8 cellular contexts compared by ENCODE assay signal in the genomic region with DNA sequence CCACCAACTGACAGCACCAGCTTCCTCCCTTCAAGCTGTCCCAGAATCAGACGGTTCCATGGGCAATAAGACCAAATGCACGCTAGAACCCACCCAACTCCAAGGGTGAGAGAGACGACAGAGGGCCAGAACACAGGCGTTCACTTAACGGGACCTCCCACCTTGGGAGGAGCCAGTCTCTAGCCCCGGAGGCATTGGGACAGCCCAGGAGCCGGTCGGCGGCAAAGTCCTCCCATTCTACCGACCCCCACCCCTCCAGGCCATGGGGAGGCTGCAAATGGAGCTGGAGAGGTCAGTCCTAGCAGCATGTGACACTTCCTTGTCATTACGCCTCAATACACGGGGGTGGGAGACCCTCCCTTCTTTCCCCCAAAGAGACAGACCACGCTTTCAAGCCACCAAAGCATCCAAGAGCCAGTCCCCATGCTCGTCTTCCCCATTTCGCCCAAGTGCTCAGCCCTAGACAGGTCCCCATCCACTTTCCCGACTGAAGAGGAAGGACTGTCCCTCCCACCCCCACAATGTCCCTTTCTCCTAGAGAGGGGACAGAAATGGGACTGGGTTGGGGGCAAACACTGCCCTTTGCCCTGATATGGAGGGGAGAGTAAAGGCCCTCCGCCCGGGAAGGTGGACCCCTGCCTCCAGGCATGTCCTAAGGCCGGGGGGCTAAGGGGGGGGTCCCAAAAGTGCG. TPM values are rescaled to one million over a fixed set of nuclear protein-coding genes. Genes with fewer than 3 reads are reported as not detected.
DNase-seq lines count a peak whose midpoint lies in the region; ATAC-seq and TF ChIP-seq lines count a peak whose summit lies in the region.

No MANE protein-coding gene starts in this region.

- peaks cover 35% of the 10 kb centered on the region for H3K36me3 ChIP-seq in CD4-positive, CD25-positive, alpha-beta regulatory T cell (ENCODE audit: control insufficient read depth, insufficient read depth, low read length)
- H3K36me3 ChIP-seq in esophagus (ENCODE audit: control insufficient read depth in 2 of 2, insufficient read depth in 2 of 2, low read length in 1 of 2), result peaks cover 15 to 29% of the 10 kb centered on the region in 2 donors
- H3K36me3 ChIP-seq in vagina, result peaks cover 0 to 29% of the 10 kb centered on the region in 2 donors

- H3K36me3 Mint-ChIP-seq in CD4-positive, CD25-positive, alpha-beta regulatory T cell, result peaks cover 13% of the 10 kb centered on the region
- peaks cover 24% of the 10 kb centered on the region for H3K36me3 Mint-ChIP-seq in activated CD4-positive, alpha-beta T cell treated with anti-CD3 and anti-CD28 coated beads, Interleukin-2, amount 10 ng/mL, durations not matched to agents 7 days and 5 days (ENCODE audit: low read depth)
- no peaks in the 10 kb centered on the region for H3K36me3 Mint-ChIP-seq in natural killer cell treated with Interleukin-12 subunit alpha and Interleukin-12 subunit beta and Interleukin-15 and Interleukin-18, amount 100 ng/mL, for 72 hours

- H3K4me1 Mint-ChIP-seq in CD4-positive, CD25-positive, alpha-beta regulatory T cell, result peaks cover 0 to 43% (median 22%) of the 10 kb centered on the region in 4 donors
- peaks cover 32% of the 10 kb centered on the region for H3K4me1 Mint-ChIP-seq in activated CD4-positive, alpha-beta T cell treated with anti-CD3 and anti-CD28 coated beads, Interleukin-2, amount 10 ng/mL, durations not matched to agents 7 days and 5 days
- peaks cover 29 to 30% of the 10 kb centered on the region in 2 donors for H3K4me1 Mint-ChIP-seq in natural killer cell treated with Interleukin-12 subunit alpha and Interleukin-12 subunit beta and Interleukin-15 and Interleukin-18, amount 100 ng/mL, for 72 hours (ENCODE audit: low read depth in 2 of 2)

- POLR2A ChIA-PET in activated CD4-positive, alpha-beta T cell treated with anti-CD3 and anti-CD28 coated beads, Interleukin-2, amount 10 ng/mL, durations not matched to agents 7 days and 5 days (lab: Charles Lee), result interaction anchor here (0.6 kb wide), 1 partner anchor 15 kb away, joined by 4 read pairs; no protein-coding TSS in a partner anchor

- H3K9me3 Mint-ChIP-seq in CD4-positive, CD25-positive, alpha-beta regulatory T cell, result no peaks in the 10 kb centered on the region
- H3K9me3 Mint-ChIP-seq in activated CD4-positive, alpha-beta T cell treated with anti-CD3 and anti-CD28 coated beads, Interleukin-2, amount 10 ng/mL, durations not matched to agents 7 days and 5 days, result no peaks in the 10 kb centered on the region
- H3K9me3 Mint-ChIP-seq in natural killer cell treated with Interleukin-12 subunit alpha and Interleukin-12 subunit beta and Interleukin-15 and Interleukin-18, amount 100 ng/mL, for 72 hours, result no peaks in the 10 kb centered on the region

- CTCF ChIA-PET in activated CD4-positive, alpha-beta T cell treated with anti-CD3 and anti-CD28 coated beads, Interleukin-2, amount 10 ng/mL, durations not matched to agents 7 days and 5 days (lab: Charles Lee), result interaction anchor here (0.6 to 1.0 kb wide), 2 partner anchors 84 to 440 kb away, joined by 4 read pairs; no protein-coding TSS in a partner anchor

- H3K4me3 ChIP-seq in CD4-positive, CD25-positive, alpha-beta regulatory T cell (ENCODE audit: low read depth, low read length), result peak overlapping the region; percentile 75
- H3K4me3 ChIP-seq in esophagus (ENCODE audit: low read depth in 1 of 2, low read length in 2 of 2), result peak overlapping the region; percentile 74 to 95
- H3K4me3 ChIP-seq in vagina, result peak overlapping the region; percentile 76 to 80

- H3K27ac Mint-ChIP-seq in CD4-positive, CD25-positive, alpha-beta regulatory T cell, result peak overlapping the region; percentile 12 to 88 (median 86)
- peak overlapping the region; percentile 86 for H3K27ac Mint-ChIP-seq in activated CD4-positive, alpha-beta T cell treated with anti-CD3 and anti-CD28 coated beads, Interleukin-2, amount 10 ng/mL, durations not matched to agents 7 days and 5 days
- H3K27ac Mint-ChIP-seq in natural killer cell treated with Interleukin-12 subunit alpha and Interleukin-12 subunit beta and Interleukin-15 and Interleukin-18, amount 100 ng/mL, for 72 hours, result peak overlapping the region; percentile 55 to 86

- H3K27ac ChIP-seq in CD4-positive, CD25-positive, alpha-beta regulatory T cell (ENCODE audit: insufficient read depth, low read length, poor library complexity, severe bottlenecking), result peak overlapping the region; percentile 66
- H3K27ac ChIP-seq in esophagus (ENCODE audit: low read depth in 2 of 2, low read length in 1 of 2) (peak overlapping the region; percentile 67 to 79), vagina (peak overlapping the region; percentile 75)

- no peaks in the 10 kb centered on the region for H3K27me3 ChIP-seq in CD4-positive, CD25-positive, alpha-beta regulatory T cell (ENCODE audit: control insufficient read depth, insufficient read depth, low read length)
- H3K27me3 ChIP-seq in esophagus (ENCODE audit: control insufficient read depth in 1 of 2, insufficient read depth in 2 of 2, low read length in 2 of 2) (no peaks in the 10 kb centered on the region), vagina (no peaks in the 10 kb centered on the region)

- H3K9me3 ChIP-seq in CD4-positive, CD25-positive, alpha-beta regulatory T cell (ENCODE audit: control insufficient read depth in 2 of 2, low read length in 2 of 2), result no peaks in the 10 kb centered on the region
- H3K9me3 ChIP-seq in esophagus (ENCODE audit: control insufficient read depth in 2 of 2, insufficient read depth in 1 of 2, low read depth in 1 of 2, low read length in 1 of 2) (no peaks in the 10 kb centered on the region), vagina (no peaks in the 10 kb centered on the region)

- intact Hi-C loops in vagina (cut with DNase I), result loop anchor here (5.0 kb wide), 1 partner anchor 314 kb away; a partner anchor contains a TSS

- WGBS in esophagus, 2 donors, result 1% methylated on average over 19 to 20 of the region's 20 CpGs

- no peak for ATAC-seq in CD4-positive, CD25-positive, alpha-beta regulatory T cell (ENCODE audit: low read depth in 2 of 2)
- no peak for ATAC-seq in natural killer cell treated with Interleukin-12 subunit alpha and Interleukin-12 subunit beta and Interleukin-15 and Interleukin-18, amount 100 ng/mL, for 72 hours
- no peak for ATAC-seq in HG03521 (IDR thresholded peaks at IDR 0.05; ENCODE audit: unreplicated experiment)

- peaks cover 33% of the 10 kb centered on the region for H3K4me1 ChIP-seq in CD4-positive, CD25-positive, alpha-beta regulatory T cell (ENCODE audit: control insufficient read depth, insufficient read depth, low read length, poor library complexity, severe bottlenecking)
- H3K4me1 ChIP-seq in esophagus (ENCODE audit: control insufficient read depth in 2 of 2, insufficient read depth in 2 of 2, low read length in 1 of 2), result peaks cover 0 to 10% of the 10 kb centered on the region in 2 donors
- peaks cover 38% of the 10 kb centered on the region for H3K4me1 ChIP-seq in vagina

- no peak for TF ChIP-seq POLR2A in vagina (IDR thresholded peaks at IDR 0.05)

- no peak for TF ChIP-seq CTCF in vagina (IDR thresholded peaks at IDR 0.05)

- peak in 1 of 3 donors; percentile 45 for DNase-seq in CD4-positive, CD25-positive, alpha-beta regulatory T cell
- DNase-seq in HS-5 (ENCODE audit: low read depth), result peak; percentile 8
- peak; percentile 47 for DNase-seq in activated CD4-positive, alpha-beta T cell treated with anti-CD3 and anti-CD28 coated beads, Interleukin-2, amount 10 ng/mL, durations not matched to agents 7 days and 5 days
- no peak for DNase-seq in natural killer cell treated with Interleukin-12 subunit alpha and Interleukin-12 subunit beta and Interleukin-15 and Interleukin-18, amount 100 ng/mL, for 72 hours (ENCODE audit: low spot score)
- no peak for DNase-seq in vagina (ENCODE audit: extremely low spot score in 2 of 2)
- no peak for DNase-seq in NCI-H1436 (lab: John Stamatoyannopoulos, UW)

- peak overlapping the region; percentile 88 to 91 (median 89) for H3K4me3 Mint-ChIP-seq in CD4-positive, CD25-positive, alpha-beta regulatory T cell
- peak overlapping the region; percentile 87 for H3K4me3 Mint-ChIP-seq in activated CD4-positive, alpha-beta T cell treated with anti-CD3 and anti-CD28 coated beads, Interleukin-2, amount 10 ng/mL, durations not matched to agents 7 days and 5 days
- peak overlapping the region; percentile 93 for H3K4me3 Mint-ChIP-seq in natural killer cell treated with Interleukin-12 subunit alpha and Interleukin-12 subunit beta and Interleukin-15 and Interleukin-18, amount 100 ng/mL, for 72 hours

- H3K27me3 Mint-ChIP-seq in CD4-positive, CD25-positive, alpha-beta regulatory T cell, result no peaks in the 10 kb centered on the region
- H3K27me3 Mint-ChIP-seq in activated CD4-positive, alpha-beta T cell treated with anti-CD3 and anti-CD28 coated beads, Interleukin-2, amount 10 ng/mL, durations not matched to agents 7 days and 5 days, result no peaks in the 10 kb centered on the region
- no peaks in the 10 kb centered on the region for H3K27me3 Mint-ChIP-seq in natural killer cell treated with Interleukin-12 subunit alpha and Interleukin-12 subunit beta and Interleukin-15 and Interleukin-18, amount 100 ng/mL, for 72 hours

RNA-seq across cellular contexts. Expression of a gene that starts 1.0 kb away (rescaled TPM):
- total RNA-seq in CD4-positive, CD25-positive, alpha-beta regulatory T cell, result 156 TPM
- 10 to 100 TPM in 3 of 4 donors, 1 to 10 TPM in 1; 9.1 to 20.3 (median 11.4) TPM for polyA plus RNA-seq in CD4-positive, CD25-positive, alpha-beta regulatory T cell
- total RNA-seq in activated CD4-positive, alpha-beta T cell treated with anti-CD3 and anti-CD28 coated beads, Interleukin-2, amount 10 ng/mL, durations not matched to agents 7 days and 5 days, result 100 to 1,000 TPM; 301 to 308 TPM
- 10 to 100 TPM; 91.9 to 96.2 TPM for polyA plus RNA-seq in esophagus
- total RNA-seq in natural killer cell treated with Interleukin-12 subunit alpha and Interleukin-12 subunit beta and Interleukin-15 and Interleukin-18, amount 100 ng/mL, for 72 hours, result 100 to 1,000 TPM; 260 to 386 TPM
- 102 TPM for total RNA-seq in vagina

RNA-seq across cellular contexts. Expression of a gene that starts 9.9 kb away (rescaled TPM):
- total RNA-seq in CD4-positive, CD25-positive, alpha-beta regulatory T cell, result 0.42 TPM
- under 1 TPM in 1 of 4 donors, not detected in 3; 0.24 TPM for polyA plus RNA-seq in CD4-positive, CD25-positive, alpha-beta regulatory T cell
- total RNA-seq in activated CD4-positive, alpha-beta T cell treated with anti-CD3 and anti-CD28 coated beads, Interleukin-2, amount 10 ng/mL, durations not matched to agents 7 days and 5 days, result under 1 TPM; 0.42 to 0.55 TPM
- polyA plus RNA-seq in esophagus, result 1 to 10 TPM in 1 of 2 donors, under 1 TPM in 1; 0.36 to 1.4 TPM
- total RNA-seq in natural killer cell treated with Interleukin-12 subunit alpha and Interleukin-12 subunit beta and Interleukin-15 and Interleukin-18, amount 100 ng/mL, for 72 hours, result not detected
- total RNA-seq in vagina, result not detected

RNA-seq across cellular contexts. Expression of a gene that starts 30.7 kb away (rescaled TPM):
- 53.4 TPM for total RNA-seq in CD4-positive, CD25-positive, alpha-beta regulatory T cell
- 10 to 100 TPM; 16.0 to 19.7 (median 17.5) TPM for polyA plus RNA-seq in CD4-positive, CD25-positive, alpha-beta regulatory T cell
- total RNA-seq in activated CD4-positive, alpha-beta T cell treated with anti-CD3 and anti-CD28 coated beads, Interleukin-2, amount 10 ng/mL, durations not matched to agents 7 days and 5 days, result 10 to 100 TPM; 61.4 to 67.7 TPM
- 10 to 100 TPM; 35.7 to 46.6 TPM for polyA plus RNA-seq in esophagus
- total RNA-seq in natural killer cell treated with Interleukin-12 subunit alpha and Interleukin-12 subunit beta and Interleukin-15 and Interleukin-18, amount 100 ng/mL, for 72 hours, result 10 to 100 TPM; 71.1 to 72.6 TPM
- 52.8 TPM for total RNA-seq in vagina

RNA-seq across cellular contexts. Expression of a gene that starts 35.9 kb away (rescaled TPM):
- 10.9 TPM for total RNA-seq in CD4-positive, CD25-positive, alpha-beta regulatory T cell
- 10 to 100 TPM in 2 of 4 donors, 1 to 10 TPM in 2; 6.6 to 14.7 (median 11.1) TPM for polyA plus RNA-seq in CD4-positive, CD25-positive, alpha-beta regulatory T cell
- total RNA-seq in activated CD4-positive, alpha-beta T cell treated with anti-CD3 and anti-CD28 coated beads, Interleukin-2, amount 10 ng/mL, durations not matched to agents 7 days and 5 days, result 10 to 100 TPM; 19.4 to 24.8 TPM
- 10 to 100 TPM; 43.5 to 66.0 TPM for polyA plus RNA-seq in esophagus
- total RNA-seq in natural killer cell treated with Interleukin-12 subunit alpha and Interleukin-12 subunit beta and Interleukin-15 and Interleukin-18, amount 100 ng/mL, for 72 hours, result 10 to 100 TPM in 1 of 2 donors, 1 to 10 TPM in 1; 5.4 to 10.5 TPM
- total RNA-seq in vagina, result 27.5 TPM

RNA-seq across cellular contexts. Expression of a gene that starts 40.4 kb away (rescaled TPM):
- 1.6 TPM for total RNA-seq in CD4-positive, CD25-positive, alpha-beta regulatory T cell
- polyA plus RNA-seq in CD4-positive, CD25-positive, alpha-beta regulatory T cell, result 1 to 10 TPM; 2.6 to 5.8 (median 3.7) TPM
- total RNA-seq in activated CD4-positive, alpha-beta T cell treated with anti-CD3 and anti-CD28 coated beads, Interleukin-2, amount 10 ng/mL, durations not matched to agents 7 days and 5 days, result under 1 TPM; 0.33 to 0.64 TPM
- polyA plus RNA-seq in esophagus, result 10 to 100 TPM; 50.8 to 87.6 TPM
- total RNA-seq in natural killer cell treated with Interleukin-12 subunit alpha and Interleukin-12 subunit beta and Interleukin-15 and Interleukin-18, amount 100 ng/mL, for 72 hours, result not detected
- total RNA-seq in vagina, result 4.9 TPM

Comparison
In these comparisons a context has a peak if more than half of its experiments do, and no peak if none do; other contexts are left out.
1. DNase-seq: peak in HS-5 (single experiment) and activated CD4-positive, alpha-beta T cell treated with anti-CD3 and anti-CD28 coated beads, Interleukin-2, amount 10 ng/mL, durations not matched to agents 7 days and 5 days (single experiment); none in natural killer cell treated with Interleukin-12 subunit alpha and Interleukin-12 subunit beta and Interleukin-15 and Interleukin-18, amount 100 ng/mL, for 72 hours (single experiment), vagina (0 of 2) and NCI-H1436 (single experiment).
2. Peak in every context shown above with its lines, with median percentiles within 50 percentile points of each other: H3K27ac ChIP-seq, H3K4me3 ChIP-seq, H3K27ac Mint-ChIP-seq and H3K4me3 Mint-ChIP-seq.